Comparison of ENCODE assay signal across 8 cellular contexts in genomic region chr15:48966595-48967301, GRCh38. TPM values are rescaled to one million over a fixed set of nuclear protein-coding genes. Genes with fewer than 3 reads are reported as not detected.
DNase-seq lines count a peak whose midpoint lies in the region; ATAC-seq and TF ChIP-seq lines count a peak whose summit lies in the region.

No MANE protein-coding gene starts in this region.

- H3K4me1 Mint-ChIP-seq in CD4-positive, alpha-beta T cell (ENCODE audit: low read depth) = peaks cover 20% of the 10 kb centered on the region
- peaks cover 32% of the 10 kb centered on the region for H3K4me1 Mint-ChIP-seq in activated T-cell treated with anti-CD3 and anti-CD28 coated beads, Interleukin-2, amount 50 U/mL, for 4 hours (ENCODE audit: low read depth)
- peaks cover 42% of the 10 kb centered on the region for H3K4me1 Mint-ChIP-seq in stimulated activated effector memory CD8-positive, alpha-beta T cell treated with anti-CD3 and anti-CD28 coated beads, Interleukin-12 subunit alpha, Interleukin-12 subunit beta, amount 100 ng/mL, for 72 hours

- H3K9me3 ChIP-seq in CD4-positive, alpha-beta T cell (ENCODE audit: control insufficient read depth, low read length) = no peaks in the 10 kb centered on the region

- H3K4me3 Mint-ChIP-seq in CD4-positive, alpha-beta T cell = no peak overlapping the region
- no peak overlapping the region for H3K4me3 Mint-ChIP-seq in activated T-cell treated with anti-CD3 and anti-CD28 coated beads, Interleukin-2, amount 50 U/mL, for 4 hours
- peak overlapping the region; percentile 73 for H3K4me3 Mint-ChIP-seq in stimulated activated effector memory CD8-positive, alpha-beta T cell treated with anti-CD3 and anti-CD28 coated beads, Interleukin-12 subunit alpha, Interleukin-12 subunit beta, amount 100 ng/mL, for 72 hours

- H3K27ac Mint-ChIP-seq in CD4-positive, alpha-beta T cell = no peak overlapping the region
- peak overlapping the region; percentile 88 for H3K27ac Mint-ChIP-seq in stimulated activated effector memory CD8-positive, alpha-beta T cell treated with anti-CD3 and anti-CD28 coated beads, Interleukin-12 subunit alpha, Interleukin-12 subunit beta, amount 100 ng/mL, for 72 hours

- peaks cover 34% of the 10 kb centered on the region for H3K27me3 ChIP-seq in CD4-positive, alpha-beta T cell (ENCODE audit: control insufficient read depth, insufficient read depth, low read length)

- H3K36me3 Mint-ChIP-seq in CD4-positive, alpha-beta T cell (ENCODE audit: low read depth) = no peaks in the 10 kb centered on the region
- H3K36me3 Mint-ChIP-seq in activated T-cell treated with anti-CD3 and anti-CD28 coated beads, Interleukin-2, amount 50 U/mL, for 4 hours (ENCODE audit: insufficient read depth) = peaks cover 2% of the 10 kb centered on the region
- H3K36me3 Mint-ChIP-seq in stimulated activated effector memory CD8-positive, alpha-beta T cell treated with anti-CD3 and anti-CD28 coated beads, Interleukin-12 subunit alpha, Interleukin-12 subunit beta, amount 100 ng/mL, for 72 hours = peaks cover 5% of the 10 kb centered on the region

- intact Hi-C loops in CD4-positive, alpha-beta T cell (cut with DNase I, micrococcal nuclease) = no loop called here

- H3K27ac ChIP-seq in CD4-positive, alpha-beta T cell (ENCODE audit: low read depth, low read length) = no peak overlapping the region

- CTCF ChIA-PET in CD4-positive, alpha-beta T cell (lab: Charles Lee) = interaction anchor here (1.3 to 3.5 kb wide), 2 partner anchors 9 kb away, joined by 4 to 20 read pairs; no protein-coding TSS in a partner anchor

- ATAC-seq in CD4-positive, alpha-beta T cell (ENCODE audit: poor library complexity) = peak; percentile 58
- ATAC-seq in GM19452 (IDR thresholded peaks at IDR 0.05; ENCODE audit: unreplicated experiment) = peak; percentile 71
- peak; percentile 58 for ATAC-seq in HG03439 (IDR thresholded peaks at IDR 0.05; ENCODE audit: unreplicated experiment)
- ATAC-seq in activated T-cell treated with anti-CD3 and anti-CD28 coated beads, Interleukin-2, amount 50 U/mL, for 4 hours = peak; percentile 86 to 87
- ATAC-seq in stimulated activated effector memory CD8-positive, alpha-beta T cell treated with anti-CD3 and anti-CD28 coated beads, Interleukin-12 subunit alpha, Interleukin-12 subunit beta, amount 100 ng/mL, for 72 hours = peak; percentile 98

- peaks cover 83% of the 10 kb centered on the region for H3K27me3 Mint-ChIP-seq in CD4-positive, alpha-beta T cell
- H3K27me3 Mint-ChIP-seq in activated T-cell treated with anti-CD3 and anti-CD28 coated beads, Interleukin-2, amount 50 U/mL, for 4 hours (ENCODE audit: low read depth) = peaks cover 41% of the 10 kb centered on the region

- no peak for DNase-seq in CD4-positive, alpha-beta T cell
- no peak for DNase-seq in activated T-cell treated with anti-CD3 and anti-CD28 coated beads, Interleukin-2, amount 50 U/mL, for 4 hours
- DNase-seq in stimulated activated effector memory CD8-positive, alpha-beta T cell treated with anti-CD3 and anti-CD28 coated beads, Interleukin-12 subunit alpha, Interleukin-12 subunit beta, amount 100 ng/mL, for 72 hours (ENCODE audit: low spot score in 2 of 2) = peak in 1 of 2 donors; percentile 58
- no peak for DNase-seq in NCI-H446 (lab: John Stamatoyannopoulos, UW)
- DNase-seq in NCI-H2081 treated with DMSO at 0.1 percent for 48 hours (lab: John Stamatoyannopoulos, UW) = no peak
- no peak for DNase-seq in middle frontal gyrus (ENCODE audit: extremely low spot score, low spot score)

- no peaks in the 10 kb centered on the region for H3K9me3 Mint-ChIP-seq in CD4-positive, alpha-beta T cell
- no peaks in the 10 kb centered on the region for H3K9me3 Mint-ChIP-seq in activated T-cell treated with anti-CD3 and anti-CD28 coated beads, Interleukin-2, amount 50 U/mL, for 4 hours
- no peaks in the 10 kb centered on the region for H3K9me3 Mint-ChIP-seq in stimulated activated effector memory CD8-positive, alpha-beta T cell treated with anti-CD3 and anti-CD28 coated beads, Interleukin-12 subunit alpha, Interleukin-12 subunit beta, amount 100 ng/mL, for 72 hours

- POLR2A ChIA-PET in CD4-positive, alpha-beta T cell (lab: Charles Lee) = no interaction called here

- no peak for TF ChIP-seq CTCF in CD4-positive, alpha-beta T cell (IDR thresholded peaks at IDR 0.05)

RNA-seq across cellular contexts. Expression of gene SHC4, which starts 3.0 kb away (rescaled TPM):
- total RNA-seq in CD4-positive, alpha-beta T cell = not detected
- total RNA-seq in activated T-cell treated with anti-CD3 and anti-CD28 coated beads, Interleukin-2, amount 50 U/mL, for 4 hours = 1 to 10 TPM; 1.7 to 2.3 (median 2.2) TPM
